In the genomic region with DNA sequence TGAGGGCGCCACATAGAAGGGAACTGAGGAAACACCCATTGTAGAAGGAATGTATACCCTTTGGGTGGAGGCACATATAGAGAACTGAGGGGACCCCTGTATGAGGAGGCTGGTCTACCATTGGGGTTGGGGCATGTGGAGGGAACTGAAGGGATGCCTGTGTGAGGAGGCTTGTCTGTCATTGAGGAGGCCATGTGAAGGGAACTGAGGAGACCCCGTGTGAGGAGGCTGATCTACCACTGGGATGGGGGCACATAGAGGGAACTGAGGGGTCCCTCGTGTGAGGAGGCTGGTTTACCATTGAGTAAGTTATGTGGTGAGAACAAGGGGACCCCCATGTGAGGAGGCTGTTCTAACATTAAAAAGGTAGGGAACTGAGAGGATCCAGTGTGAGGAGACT, we compare ENCODE assay signal across 17 cellular contexts.
A peak's percentile ranks its signal among the peaks of the same experiment; 100 is the strongest.
DNase-seq lines count a peak whose midpoint lies in the region; ATAC-seq and TF ChIP-seq lines count a peak whose summit lies in the region.
"Had no signal": no experiment of that assay in that cellular context is flagged by ENCODE, and none has a peak within 500 bp of the region (broad histone marks: within the 10 kb centered on the region; RNA-seq: fewer than 3 reads in every experiment).

No MANE protein-coding gene starts in this region.

- H3K27ac ChIP-seq in Peyer's patch (no peak overlapping the region), suprapubic skin (no peak overlapping the region)
- H3K27ac ChIP-seq: KMS-11 had no signal

- WGBS in suprapubic skin: 91% methylated on average over 3 of the region's 3 CpGs

- no peak for TF ChIP-seq CTCF in Peyer's patch (IDR thresholded peaks at IDR 0.05)
- no peak for TF ChIP-seq CTCF in glutamatergic neuron (IDR thresholded peaks at IDR 0.05; ENCODE audit: partially characterized antibody, unreplicated experiment)
- TF ChIP-seq CTCF in suprapubic skin (IDR thresholded peaks at IDR 0.05): no peak

- no peak overlapping the region for H3K4me3 Mint-ChIP-seq in glutamatergic neuron (ENCODE audit: unreplicated experiment)
- H3K4me3 Mint-ChIP-seq: CD4-positive, alpha-beta memory T cell had no signal

- TF ChIP-seq POLR2A in Peyer's patch (IDR thresholded peaks at IDR 0.05) (no peak), suprapubic skin (IDR thresholded peaks at IDR 0.05) (no peak)

- H3K9me3 ChIP-seq in Peyer's patch: no peaks in the 10 kb centered on the region
- H3K9me3 ChIP-seq in suprapubic skin: no peaks in the 10 kb centered on the region

- peak; percentile 25 for DNase-seq in activated effector memory CD4-positive, alpha-beta T cell treated with anti-CD3 and anti-CD28 coated beads, Interleukin-2, amount 50 U/mL, for 16 hours
- DNase-seq in activated effector memory CD4-positive, alpha-beta T cell treated with Interleukin-2 at 50 U/mL for 16 hours: no peak
- DNase-seq in Peyer's patch: peak in 2 of 3 donors; percentile 5 to 27
- DNase-seq in glutamatergic neuron: peak; percentile 4
- DNase-seq in suprapubic skin (ENCODE audit: low spot score in 2 of 2): peak; percentile 15 to 21
- no peak for DNase-seq in NCI-H1417 (lab: John Stamatoyannopoulos, UW)
- DNase-seq: CD4-positive, alpha-beta memory T cell; DMS153; GF-D8; MV-4-11; NCI-H1417 treated with DMSO at 0.1 percent for 48 hours; NCI-H187 treated with DMSO at 0.1 percent for 48 hours; NCI-H345; NCI-H526 had no signal

- peaks cover 42% of the 10 kb centered on the region for H3K36me3 Mint-ChIP-seq in glutamatergic neuron (ENCODE audit: unreplicated experiment)
- H3K36me3 Mint-ChIP-seq: CD4-positive, alpha-beta memory T cell had no signal

- no peak overlapping the region for H3K27ac Mint-ChIP-seq in glutamatergic neuron (ENCODE audit: unreplicated experiment)
- H3K27ac Mint-ChIP-seq: CD4-positive, alpha-beta memory T cell had no signal

- H3K27me3 ChIP-seq in Peyer's patch (no peaks in the 10 kb centered on the region), suprapubic skin (peaks cover 14% of the 10 kb centered on the region)

- peaks cover 20% of the 10 kb centered on the region for H3K9me3 Mint-ChIP-seq in glutamatergic neuron (ENCODE audit: unreplicated experiment)

- H3K27me3 Mint-ChIP-seq in glutamatergic neuron (ENCODE audit: unreplicated experiment): peaks cover 29% of the 10 kb centered on the region

- H3K4me1 ChIP-seq in Peyer's patch (no peaks in the 10 kb centered on the region), suprapubic skin (no peaks in the 10 kb centered on the region)

- no peaks in the 10 kb centered on the region for H3K4me1 Mint-ChIP-seq in glutamatergic neuron (ENCODE audit: low read depth, unreplicated experiment)
- H3K4me1 Mint-ChIP-seq: CD4-positive, alpha-beta memory T cell had no signal

- ATAC-seq in GM18502 (IDR thresholded peaks at IDR 0.05; ENCODE audit: poor library complexity, unreplicated experiment) (no peak), HG02588 (IDR thresholded peaks at IDR 0.05; ENCODE audit: unreplicated experiment) (no peak)

- no peak for TF ChIP-seq EP300 in suprapubic skin (IDR thresholded peaks at IDR 0.05)

- H3K4me3 ChIP-seq in Peyer's patch (no peak overlapping the region), suprapubic skin (no peak overlapping the region)

- H3K36me3 ChIP-seq in Peyer's patch (no peaks in the 10 kb centered on the region), suprapubic skin (no peaks in the 10 kb centered on the region)

Comparison
In these comparisons a context has a peak if more than half of its experiments do, and no peak if none do; other contexts are left out.
1. DNase-seq: peak in activated effector memory CD4-positive, alpha-beta T cell treated with anti-CD3 and anti-CD28 coated beads, Interleukin-2, amount 50 U/mL, for 16 hours (single experiment), Peyer's patch (2 of 3), glutamatergic neuron (single experiment) and suprapubic skin (2 of 2); none in activated effector memory CD4-positive, alpha-beta T cell treated with Interleukin-2 at 50 U/mL for 16 hours (single experiment) and NCI-H1417 (0 of 3).